ENCODE assay signal across 11 cellular contexts in genomic region chr20:35901678-35902544, GRCh38. TPM values are rescaled to one million over a fixed set of nuclear protein-coding genes. Genes with fewer than 3 reads are reported as not detected.
DNase-seq lines count a peak whose midpoint lies in the region; ATAC-seq, FAIRE-seq and TF ChIP-seq lines count a peak whose summit lies in the region.
"Had no signal": no experiment of that assay in that cellular context is flagged by ENCODE, and none has a peak within 500 bp of the region (broad histone marks: within the 10 kb centered on the region; RNA-seq: fewer than 3 reads in every experiment).

No MANE protein-coding gene starts in this region.

- CTCF ChIA-PET in A549 (lab: Yijun Ruan, JAX): interaction anchor here (0.6 to 1.0 kb wide), 5 partner anchors 18 to 697 kb away, joined by 3 read pairs; no protein-coding TSS in a partner anchor
- CTCF ChIA-PET in HCT116 (lab: Charles Lee): interaction anchor here (1.5 kb wide), 1 partner anchor 17 kb away, joined by 8 read pairs; no protein-coding TSS in a partner anchor
- CTCF ChIA-PET in activated CD4-positive, alpha-beta T cell treated with anti-CD3 and anti-CD28 coated beads, Interleukin-2, amount 10 ng/mL, durations not matched to agents 7 days and 5 days (lab: Charles Lee): interaction anchor here (0.6 to 1.2 kb wide), 2 partner anchors 52 to 1130 kb away, joined by 3 to 5 read pairs; partner anchors contain the start of gene SCAND1

- 61% methylated on average over 4 of the region's 4 CpGs for WGBS in A549 (ENCODE audit: missing lambda C conversion rate)

- POLR2A ChIA-PET in A549 (lab: Yijun Ruan, JAX): interaction anchor here (1.1 to 2.3 kb wide), 2 partner anchors 52 to 160 kb away, joined by 6 to 12 read pairs; partner anchors contain the start of genes RBM39 and SCAND1
- POLR2A ChIA-PET in HCT116 (lab: Charles Lee): interaction anchor here (1.1 to 1.2 kb wide), 2 partner anchors 52 to 160 kb away, joined by 5 read pairs; partner anchors contain the start of genes RBM39 and SCAND1
- POLR2A ChIA-PET in activated CD4-positive, alpha-beta T cell treated with anti-CD3 and anti-CD28 coated beads, Interleukin-2, amount 10 ng/mL, durations not matched to agents 7 days and 5 days (lab: Charles Lee): no interaction called here

- peak; percentile 76 to 80 for DNase-seq in A549 (ENCODE audit: low read depth in 1 of 2, low spot score in 1 of 2)
- peak; percentile 23 for DNase-seq in HCT116 (ENCODE audit: low read depth, low spot score)
- peak; percentile 79 for DNase-seq in WERI-Rb-1
- DNase-seq in hepatic stellate cell (ENCODE audit: low spot score): peak; percentile 85
- DNase-seq in Peyer's patch: no peak
- no peak for DNase-seq in NCI-H1436 (lab: John Stamatoyannopoulos, UW)
- no peak for DNase-seq in globus pallidus (ENCODE audit: low spot score)
- no peak for DNase-seq in activated CD4-positive, alpha-beta T cell treated with anti-CD3 and anti-CD28 coated beads, Interleukin-2, amount 10 ng/mL, durations not matched to agents 7 days and 5 days
- DNase-seq: activated T-cell treated with anti-CD3 and anti-CD28 coated beads, Interleukin-2, amount 50 U/mL, for 1 hour; DND-41; NCI-H510A had no signal

- H3K27ac ChIP-seq in A549 (peak overlapping the region; percentile 75 to 84), HCT116 (ENCODE audit: low read depth, low read length) (no peak overlapping the region), WERI-Rb-1 (peak overlapping the region; percentile 82), Peyer's patch (no peak overlapping the region)

- peaks cover 18% of the 10 kb centered on the region for H3K4me1 ChIP-seq in A549
- H3K4me1 ChIP-seq in HCT116 (ENCODE audit: control insufficient read depth in 1 of 2, insufficient read depth in 2 of 2, low read length in 2 of 2): peaks cover 0 to 17% of the 10 kb centered on the region in 2 experiments; a peak in 2 of 4 replicates
- no peaks in the 10 kb centered on the region for H3K4me1 ChIP-seq in Peyer's patch

- H3K36me3 ChIP-seq in HCT116 (ENCODE audit: control insufficient read depth in 1 of 2, insufficient read depth in 2 of 2, low read length in 2 of 2) (no peaks in the 10 kb centered on the region), WERI-Rb-1 (peaks cover 20% of the 10 kb centered on the region), Peyer's patch (peaks cover 0 to 5% (median 0%) of the 10 kb centered on the region in 3 donors)

- H3K9me2 ChIP-seq in HCT116 (ENCODE audit: insufficient read depth): no peaks in the 10 kb centered on the region

- H3K4me2 ChIP-seq in A549 (peak overlapping the region; percentile 67), HCT116 (ENCODE audit: low read length) (peak overlapping the region; percentile 53)

- peaks cover 6% of the 10 kb centered on the region for H3K4me1 Mint-ChIP-seq in activated CD4-positive, alpha-beta T cell treated with anti-CD3 and anti-CD28 coated beads, Interleukin-2, amount 10 ng/mL, durations not matched to agents 7 days and 5 days

- no peaks in the 10 kb centered on the region for H3K9me3 ChIP-seq in A549
- no peaks in the 10 kb centered on the region for H3K9me3 ChIP-seq in HCT116 (ENCODE audit: control insufficient read depth in 1 of 2, insufficient read depth in 1 of 2, low read depth in 1 of 2, low read length in 2 of 2)
- H3K9me3 ChIP-seq in WERI-Rb-1 (ENCODE audit: severe bottlenecking): no peaks in the 10 kb centered on the region
- no peaks in the 10 kb centered on the region for H3K9me3 ChIP-seq in Peyer's patch

- H3K9me3 Mint-ChIP-seq in activated CD4-positive, alpha-beta T cell treated with anti-CD3 and anti-CD28 coated beads, Interleukin-2, amount 10 ng/mL, durations not matched to agents 7 days and 5 days: no peaks in the 10 kb centered on the region

- no peaks in the 10 kb centered on the region for H3K79me2 ChIP-seq in HCT116 (ENCODE audit: insufficient read depth, low read length)

- peaks cover 34% of the 10 kb centered on the region for H3K36me3 Mint-ChIP-seq in activated CD4-positive, alpha-beta T cell treated with anti-CD3 and anti-CD28 coated beads, Interleukin-2, amount 10 ng/mL, durations not matched to agents 7 days and 5 days (ENCODE audit: low read depth)

- BruUV-seq in HCT116 (replicated peaks; lab: Mats Ljungman, UMichigan): no TSS peak

- intact Hi-C loops in HCT116 (cut with micrococcal nuclease): no loop called here

- no peak for TF ChIP-seq CTCF in A549 (IDR thresholded peaks at IDR 0.05)
- TF ChIP-seq CTCF in HCT116 (IDR thresholded peaks at IDR 0.05 in 2 of 3, conservative IDR thresholded peaks at IDR 0.05 in 1 of 3; ENCODE audit: borderline replicate concordance in 1 of 3, insufficient read depth in 1 of 3, low read depth in 2 of 3, low read length in 2 of 3): no peak
- TF ChIP-seq CTCF in WERI-Rb-1 (IDR thresholded peaks at IDR 0.05; ENCODE audit: low read depth, low read length): no peak
- TF ChIP-seq CTCF in Peyer's patch (IDR thresholded peaks at IDR 0.05): no peak

- H4K20me1 ChIP-seq in HCT116 (ENCODE audit: insufficient read depth): no peaks in the 10 kb centered on the region

- TF ChIP-seq EP300 in A549 (IDR thresholded peaks at IDR 0.05): no peak

- H3K4me3 ChIP-seq in A549 (no peak overlapping the region), HCT116 (replicated peaks in 1 of 2; ENCODE audit: low read depth in 1 of 2, low read length in 2 of 2) (no peak overlapping the region), WERI-Rb-1 (ENCODE audit: low read depth, low read length) (no peak overlapping the region), Peyer's patch (no peak overlapping the region)

- TF ChIP-seq RAD21 in A549 (conservative IDR thresholded peaks at IDR 0.05 in 1 of 2, IDR thresholded peaks at IDR 0.05 in 1 of 2): no peak
- TF ChIP-seq RAD21 in HCT116 (IDR thresholded peaks at IDR 0.05; ENCODE audit: low read depth): no peak

- H3K9ac ChIP-seq in HCT116 (ENCODE audit: low read length): peak overlapping the region; percentile 34; the same call in 1 of the 2 replicates

- no peak for FAIRE-seq in A549 (lab: Jason Lieb, UNC)

- peak; percentile 95 to 97 for ATAC-seq in A549
- ATAC-seq in HCT116: peak; percentile 88

- H3K27ac Mint-ChIP-seq in activated CD4-positive, alpha-beta T cell treated with anti-CD3 and anti-CD28 coated beads, Interleukin-2, amount 10 ng/mL, durations not matched to agents 7 days and 5 days: no peak overlapping the region

- no peak overlapping the region for H3K4me3 Mint-ChIP-seq in activated CD4-positive, alpha-beta T cell treated with anti-CD3 and anti-CD28 coated beads, Interleukin-2, amount 10 ng/mL, durations not matched to agents 7 days and 5 days

- RAD21 ChIA-PET in HCT116 (lab: Charles Lee; ENCODE audit: low non-redundant PET in 1 of 2, low total read pairs in 2 of 2, uncharacterized antibody in 2 of 2, unreplicated experiment in 2 of 2): no interaction called here

- H3K27me3 ChIP-seq in HCT116 (ENCODE audit: insufficient read depth, low read length): no peaks in the 10 kb centered on the region
- no peaks in the 10 kb centered on the region for H3K27me3 ChIP-seq in WERI-Rb-1 (ENCODE audit: insufficient read depth, low read depth, severe bottlenecking)
- H3K27me3 ChIP-seq in Peyer's patch: no peaks in the 10 kb centered on the region

- no peaks in the 10 kb centered on the region for H3K27me3 Mint-ChIP-seq in activated CD4-positive, alpha-beta T cell treated with anti-CD3 and anti-CD28 coated beads, Interleukin-2, amount 10 ng/mL, durations not matched to agents 7 days and 5 days

- TF ChIP-seq POLR2A in A549 (IDR thresholded peaks at IDR 0.05; ENCODE audit: low read length): no peak
- TF ChIP-seq POLR2A in HCT116 (IDR thresholded peaks at IDR 0.05; ENCODE audit: borderline replicate concordance, extremely low read depth, insufficient read depth, insufficient read length): no peak
- TF ChIP-seq POLR2A in Peyer's patch (IDR thresholded peaks at IDR 0.05): no peak

- H2AFZ ChIP-seq in HCT116 (ENCODE audit: low read depth, low read length, poor library complexity, severe bottlenecking): no peak overlapping the region

TF ChIP-seq in A549, 52 proteins besides CTCF, POLR2A, EP300 and RAD21 (continues in another document):
- no peak for TF ChIP-seq EHMT2 (IDR thresholded peaks at IDR 0.05; ENCODE audit: low read depth)
- no peak for TF ChIP-seq NPAS2 (CRISPR knock-in tag; IDR thresholded peaks at IDR 0.05; ENCODE audit: borderline replicate concordance)
- no peak for TF ChIP-seq NR3C1 (IDR thresholded peaks at IDR 0.05)
- 0 out of 2 replicates have a peak, but pooled peaks have one; percentile 35 for TF ChIP-seq TP53 (CRISPR knock-in tag; IDR thresholded peaks at IDR 0.05)
- TF ChIP-seq KDM5A (IDR thresholded peaks at IDR 0.05): no peak

TF ChIP-seq in HCT116, 20 proteins besides CTCF, POLR2A, EP300 and RAD21:
- TF ChIP-seq CBX3 (IDR thresholded peaks at IDR 0.05; ENCODE audit: low read depth) (peak; percentile 39; the same call in 1 of the 2 replicates), SRF (IDR thresholded peaks at IDR 0.05; ENCODE audit: low read depth) (no peak), EGR1 (IDR thresholded peaks at IDR 0.05; ENCODE audit: low read depth) (no peak), ELF1 (IDR thresholded peaks at IDR 0.05; ENCODE audit: borderline replicate concordance, low read depth) (no peak), EZH2phosphoT487 (IDR thresholded peaks at IDR 0.05; ENCODE audit: borderline replicate concordance) (no peak), JUND (IDR thresholded peaks at IDR 0.05) (peak; percentile 43), CEBPB (IDR thresholded peaks at IDR 0.05; ENCODE audit: low read depth) (no peak), FOSL1 (IDR thresholded peaks at IDR 0.05; ENCODE audit: low read depth) (peak; percentile 73)

RNA-seq across cellular contexts. Expression of gene SCAND1, which starts 52.4 kb away (rescaled TPM):
- polyA plus RNA-seq in A549 (2011; rRNA removed) (9.1 and 10.2 TPM in 2 replicates), A549 (2017; fragmentation: RNase III; extraction: RNeasy Plus Mini Kit Qiagen cat#74134 plus additional on column Dnase treatment) (59.2 to 72.2 TPM (median 68.0 TPM) in 3 replicates)
- polyA plus RNA-seq in A549 (2012; cell fraction: cytosol; rRNA removed): 74.5 and 112 TPM in 2 replicates
- polyA plus RNA-seq in A549 (2012; cell fraction: nucleus; rRNA removed): 110 and 179 TPM in 2 replicates
- polyA minus RNA-seq in A549 (2011; rRNA and poly(A)+ RNA removed): 4.0 and 4.7 TPM in 2 replicates
- total RNA-seq in HCT116 (2021; ENCODE audit: unreplicated experiment) (46.2 TPM), Peyer's patch (100 to 1,000 TPM in 1 of 4 donors, 10 to 100 TPM in 3; 61.1 to 133 (median 83.4) TPM)
- 34.7 and 39.3 TPM in 2 replicates for polyA plus RNA-seq in HCT116 (2012)
- 10 to 100 TPM; 48.6 to 63.6 TPM for total RNA-seq in activated CD4-positive, alpha-beta T cell treated with anti-CD3 and anti-CD28 coated beads, Interleukin-2, amount 10 ng/mL, durations not matched to agents 7 days and 5 days

Comparison
In these comparisons a context has a peak if more than half of its experiments do, and no peak if none do; other contexts are left out.
1. DNase-seq: peak in A549 (2 of 2), HCT116 (single experiment), WERI-Rb-1 (single experiment) and hepatic stellate cell (single experiment); none in Peyer's patch (0 of 3), NCI-H1436 (single experiment), globus pallidus (single experiment) and activated CD4-positive, alpha-beta T cell treated with anti-CD3 and anti-CD28 coated beads, Interleukin-2, amount 10 ng/mL, durations not matched to agents 7 days and 5 days (single experiment).
2. H3K27ac ChIP-seq: peak in A549 (2 of 2) and WERI-Rb-1 (single experiment); none in HCT116 (single experiment) and Peyer's patch (0 of 4).